Comparison of ENCODE assay signal across 9 cellular contexts in the genomic region with DNA sequence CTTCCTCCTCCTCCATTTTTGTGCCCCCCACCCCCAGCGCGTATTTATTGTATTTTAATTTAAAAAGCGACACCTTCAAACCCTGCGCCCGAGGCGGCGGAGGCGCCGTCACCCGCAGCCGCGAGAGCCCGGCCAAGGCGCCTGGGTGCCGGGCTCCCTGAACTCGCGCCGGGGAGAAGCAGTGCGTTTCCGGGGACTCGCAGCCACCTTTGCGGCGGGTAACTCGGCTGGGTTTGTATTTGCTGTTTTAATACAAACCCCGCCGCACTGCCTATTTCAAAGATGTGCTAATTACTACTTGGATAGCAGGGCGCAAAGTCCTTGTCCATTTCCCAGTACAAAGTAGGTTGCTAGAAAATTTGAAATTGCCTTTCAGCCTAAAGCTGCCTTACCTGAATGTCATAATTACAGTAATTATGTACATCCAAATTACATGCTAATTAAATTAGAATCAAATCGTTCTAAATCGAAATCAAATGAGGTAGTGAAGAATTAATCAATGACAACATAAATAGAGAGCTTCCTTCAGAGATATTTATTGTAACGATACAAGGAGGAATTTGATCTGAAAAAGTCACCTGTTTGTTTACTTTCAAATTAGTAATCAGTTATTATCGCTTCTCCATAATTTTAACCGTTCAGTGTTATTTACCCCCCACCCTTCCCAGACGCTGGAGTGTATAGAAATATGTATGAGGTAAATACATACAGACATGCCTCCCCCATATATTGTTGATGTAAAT. TPM values are rescaled to one million over a fixed set of nuclear protein-coding genes. Genes with fewer than 3 reads are reported as not detected.
DNase-seq lines count a peak whose midpoint lies in the region; ATAC-seq and TF ChIP-seq lines count a peak whose summit lies in the region.
"Had no signal": no experiment of that assay in that cellular context is flagged by ENCODE, and none has a peak within 500 bp of the region (broad histone marks: within the 10 kb centered on the region; RNA-seq: fewer than 3 reads in every experiment).

No MANE protein-coding gene starts in this region.

- peaks cover 52% of the 10 kb centered on the region for H3K4me1 Mint-ChIP-seq in activated T-cell treated with anti-CD3 and anti-CD28 coated beads, Interleukin-2, amount 50 U/mL, for 72 hours (ENCODE audit: low read depth)
- H3K4me1 Mint-ChIP-seq in mesothelial cell of epicardium: peaks cover 32% of the 10 kb centered on the region

- no peak for ATAC-seq in activated T-cell treated with anti-CD3 and anti-CD28 coated beads, Interleukin-2, amount 50 U/mL, for 72 hours (replicated peaks in 1 of 2)
- ATAC-seq in GM19467 (IDR thresholded peaks at IDR 0.05; ENCODE audit: unreplicated experiment): no peak

- H3K27ac Mint-ChIP-seq in activated T-cell treated with anti-CD3 and anti-CD28 coated beads, Interleukin-2, amount 50 U/mL, for 72 hours: no peak overlapping the region
- no peak overlapping the region for H3K27ac Mint-ChIP-seq in mesothelial cell of epicardium

- peaks cover 0 to 2% of the 10 kb centered on the region in 2 donors for H3K36me3 Mint-ChIP-seq in activated T-cell treated with anti-CD3 and anti-CD28 coated beads, Interleukin-2, amount 50 U/mL, for 72 hours (ENCODE audit: insufficient read depth in 2 of 2)
- H3K36me3 Mint-ChIP-seq in mesothelial cell of epicardium: peaks cover 4% of the 10 kb centered on the region

- peak overlapping the region; percentile 35 for H3K4me3 ChIP-seq in HFF-Myc (replicated peaks; ENCODE audit: low read depth, low read length)
- H3K4me3 ChIP-seq: uterus had no signal

- peak; percentile 62 for DNase-seq in COR-L47 (lab: John Stamatoyannopoulos, UW)
- no peak for DNase-seq in HFF-Myc (ENCODE audit: extremely low read depth, low read depth)
- DNase-seq in activated T-cell treated with anti-CD3 and anti-CD28 coated beads, Interleukin-2, amount 50 U/mL, for 72 hours: peak; percentile 40 to 47
- no peak for DNase-seq in mesothelial cell of epicardium (ENCODE audit: low spot score in 2 of 2, unreplicated experiment in 2 of 2)
- no peak for DNase-seq in AG08395 (ENCODE audit: low spot score)
- no peak for DNase-seq in ureter (ENCODE audit: low spot score)
- no peak for DNase-seq in GM03348 (ENCODE audit: low spot score)

- peaks cover 66% of the 10 kb centered on the region for H3K27me3 Mint-ChIP-seq in activated T-cell treated with anti-CD3 and anti-CD28 coated beads, Interleukin-2, amount 50 U/mL, for 72 hours (ENCODE audit: low read depth)
- H3K27me3 Mint-ChIP-seq in mesothelial cell of epicardium (ENCODE audit: low read depth): peaks cover 83% of the 10 kb centered on the region

- H3K9me3 Mint-ChIP-seq in activated T-cell treated with anti-CD3 and anti-CD28 coated beads, Interleukin-2, amount 50 U/mL, for 72 hours: no peaks in the 10 kb centered on the region
- no peaks in the 10 kb centered on the region for H3K9me3 Mint-ChIP-seq in mesothelial cell of epicardium

- TF ChIP-seq CTCF in HFF-Myc (IDR thresholded peaks at IDR 0.05; ENCODE audit: low read depth, low read length, missing control alignments) (no peak), mesothelial cell of epicardium (IDR thresholded peaks at IDR 0.05; ENCODE audit: unreplicated experiment) (no peak)

- peak overlapping the region; percentile 78 to 83 for H3K4me3 Mint-ChIP-seq in activated T-cell treated with anti-CD3 and anti-CD28 coated beads, Interleukin-2, amount 50 U/mL, for 72 hours
- peak overlapping the region; percentile 36 for H3K4me3 Mint-ChIP-seq in mesothelial cell of epicardium

RNA-seq across cellular contexts. Expression of a gene that starts 8.0 kb away (rescaled TPM):
- not detected for total RNA-seq in activated T-cell treated with anti-CD3 and anti-CD28 coated beads, Interleukin-2, amount 50 U/mL, for 72 hours
- total RNA-seq in mesothelial cell of epicardium: 1.1 to 1.4 TPM (median 1.3 TPM) in 3 replicates
- 0.81 TPM for total RNA-seq in ureter
- total RNA-seq: uterus had no signal

RNA-seq across cellular contexts. Expression of a gene that starts 52.8 kb away (rescaled TPM):
- 10 to 100 TPM; 17.1 to 19.9 TPM for total RNA-seq in activated T-cell treated with anti-CD3 and anti-CD28 coated beads, Interleukin-2, amount 50 U/mL, for 72 hours
- 26.5 to 29.0 TPM (median 26.8 TPM) in 3 replicates for total RNA-seq in mesothelial cell of epicardium
- 27.5 TPM for total RNA-seq in ureter

Comparison
In these comparisons a context has a peak if more than half of its experiments do, and no peak if none do; other contexts are left out.
1. DNase-seq: peak in COR-L47 (single experiment) and activated T-cell treated with anti-CD3 and anti-CD28 coated beads, Interleukin-2, amount 50 U/mL, for 72 hours (2 of 2); none in HFF-Myc (single experiment), mesothelial cell of epicardium (0 of 2), AG08395 (single experiment), ureter (single experiment) and GM03348 (single experiment).